15 cellular contexts compared by ENCODE assay signal in the genomic region with DNA sequence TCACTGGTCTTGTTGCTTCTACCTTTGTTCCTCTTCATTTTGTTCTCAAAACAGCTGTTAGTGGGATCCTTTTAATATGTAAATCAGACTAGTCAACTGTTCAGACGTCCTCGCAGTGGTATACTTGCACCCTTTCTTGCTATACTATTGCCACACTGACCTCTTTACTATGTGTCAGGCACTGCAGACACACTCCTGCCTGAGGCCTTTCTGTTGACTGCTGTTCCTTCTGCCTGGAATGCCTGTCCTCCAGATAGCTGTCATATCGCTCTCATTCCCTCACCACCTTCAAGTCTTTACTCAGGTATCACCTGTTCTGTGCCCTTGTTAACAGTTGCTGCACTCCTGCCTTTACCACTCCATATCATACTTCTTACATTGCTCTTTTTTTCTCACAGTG.
"Had no signal": no experiment of that assay in that cellular context is flagged by ENCODE, and none has a peak within 500 bp of the region (broad histone marks: within the 10 kb centered on the region; RNA-seq: fewer than 3 reads in every experiment).

No MANE protein-coding gene starts in this region.

- FAIRE-seq: frontal cortex had no signal

- H3K9me3 ChIP-seq: heart right ventricle, prostate gland, spleen, upper lobe of right lung had no signal

- H3K36me3 ChIP-seq: prostate gland had no signal

- H3K27ac ChIP-seq: heart right ventricle, prostate gland, SK-N-MC, spleen, upper lobe of right lung had no signal

- H3K4me3 ChIP-seq: heart right ventricle, lung, prostate gland, SK-N-MC, spleen, upper lobe of right lung had no signal

- H3K27me3 ChIP-seq: heart right ventricle, spleen, upper lobe of right lung had no signal

- H3K4me1 ChIP-seq: prostate gland, spleen, upper lobe of right lung had no signal

- DNase-seq: activated gamma-delta T cell; activated T-cell treated with anti-CD3 and anti-CD28 coated beads, Interleukin-2, amount 50 U/mL, for 1 hour; heart right ventricle; left colon; naive thymus-derived CD4-positive, alpha-beta T cell; nucleus accumbens; spleen; stimulated activated CD4-positive, alpha-beta T cell treated with anti-CD3 and anti-CD28 coated beads, Interleukin-2, amount 100 ng/mL, for 24 hours; upper lobe of right lung had no signal

- H3K9me3 Mint-ChIP-seq: naive thymus-derived CD4-positive, alpha-beta T cell; stimulated activated naive CD8-positive, alpha-beta T cell treated with anti-CD3 and anti-CD28 coated beads, Interleukin-15, Interleukin-2, amounts not matched to agents 100 ng/mL and 50 ng/mL, for 24 hours had no signal

- H3K27ac Mint-ChIP-seq: activated naive CD8-positive, alpha-beta T cell; stimulated activated naive CD8-positive, alpha-beta T cell treated with anti-CD3 and anti-CD28 coated beads, Interleukin-15, Interleukin-2, amounts not matched to agents 100 ng/mL and 50 ng/mL, for 24 hours had no signal

- H3K4me3 Mint-ChIP-seq: activated naive CD8-positive, alpha-beta T cell; naive thymus-derived CD4-positive, alpha-beta T cell; stimulated activated naive CD8-positive, alpha-beta T cell treated with anti-CD3 and anti-CD28 coated beads, Interleukin-15, Interleukin-2, amounts not matched to agents 100 ng/mL and 50 ng/mL, for 24 hours had no signal

- H3K27me3 Mint-ChIP-seq: activated naive CD8-positive, alpha-beta T cell; naive thymus-derived CD4-positive, alpha-beta T cell; stimulated activated naive CD8-positive, alpha-beta T cell treated with anti-CD3 and anti-CD28 coated beads, Interleukin-15, Interleukin-2, amounts not matched to agents 100 ng/mL and 50 ng/mL, for 24 hours had no signal

- ATAC-seq: heart right ventricle; left colon; naive thymus-derived CD4-positive, alpha-beta T cell; upper lobe of right lung had no signal
